ENCODE assay signal across 2 cellular contexts in the genomic region with DNA sequence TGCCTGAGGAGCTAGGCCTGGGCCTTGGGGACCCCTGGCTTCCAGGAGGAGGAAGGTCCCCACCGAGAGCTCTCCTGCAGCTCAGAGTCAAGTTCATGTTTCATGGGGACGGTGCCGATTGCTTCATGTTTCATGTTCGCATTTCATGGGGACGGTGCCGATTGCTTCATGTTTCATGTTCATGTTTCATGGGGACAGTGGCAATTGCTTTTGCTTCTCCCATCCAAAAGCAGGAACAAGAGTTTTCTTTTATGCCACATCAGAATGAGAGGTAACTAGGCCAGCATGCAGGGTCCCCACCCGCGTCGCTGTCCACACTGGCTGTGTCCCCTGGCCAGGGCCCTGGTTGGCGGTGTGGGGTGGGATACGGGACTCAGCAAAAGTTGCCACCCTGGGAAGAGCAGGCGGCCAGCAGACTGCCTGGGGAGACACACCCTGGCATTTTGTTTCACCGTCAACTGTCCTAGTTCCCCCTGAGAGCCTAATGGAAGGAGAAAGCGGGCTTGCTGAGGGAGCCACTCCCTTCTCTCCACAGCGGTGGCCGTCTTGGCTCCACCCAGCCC.
TF ChIP-seq lines count a peak whose summit lies in the region.

No MANE protein-coding gene starts in this region.

TF ChIP-seq in GM23338, 12 proteins besides CTCF, POLR2A, EP300 and RAD21 (continued from another document):
- TF ChIP-seq JUNB (IDR thresholded peaks at IDR 0.05; ENCODE audit: unreplicated experiment): no peak
- TF ChIP-seq POLR2AphosphoS5 (IDR thresholded peaks at IDR 0.05; ENCODE audit: low read depth): no peak
- TF ChIP-seq, protein P1, sequence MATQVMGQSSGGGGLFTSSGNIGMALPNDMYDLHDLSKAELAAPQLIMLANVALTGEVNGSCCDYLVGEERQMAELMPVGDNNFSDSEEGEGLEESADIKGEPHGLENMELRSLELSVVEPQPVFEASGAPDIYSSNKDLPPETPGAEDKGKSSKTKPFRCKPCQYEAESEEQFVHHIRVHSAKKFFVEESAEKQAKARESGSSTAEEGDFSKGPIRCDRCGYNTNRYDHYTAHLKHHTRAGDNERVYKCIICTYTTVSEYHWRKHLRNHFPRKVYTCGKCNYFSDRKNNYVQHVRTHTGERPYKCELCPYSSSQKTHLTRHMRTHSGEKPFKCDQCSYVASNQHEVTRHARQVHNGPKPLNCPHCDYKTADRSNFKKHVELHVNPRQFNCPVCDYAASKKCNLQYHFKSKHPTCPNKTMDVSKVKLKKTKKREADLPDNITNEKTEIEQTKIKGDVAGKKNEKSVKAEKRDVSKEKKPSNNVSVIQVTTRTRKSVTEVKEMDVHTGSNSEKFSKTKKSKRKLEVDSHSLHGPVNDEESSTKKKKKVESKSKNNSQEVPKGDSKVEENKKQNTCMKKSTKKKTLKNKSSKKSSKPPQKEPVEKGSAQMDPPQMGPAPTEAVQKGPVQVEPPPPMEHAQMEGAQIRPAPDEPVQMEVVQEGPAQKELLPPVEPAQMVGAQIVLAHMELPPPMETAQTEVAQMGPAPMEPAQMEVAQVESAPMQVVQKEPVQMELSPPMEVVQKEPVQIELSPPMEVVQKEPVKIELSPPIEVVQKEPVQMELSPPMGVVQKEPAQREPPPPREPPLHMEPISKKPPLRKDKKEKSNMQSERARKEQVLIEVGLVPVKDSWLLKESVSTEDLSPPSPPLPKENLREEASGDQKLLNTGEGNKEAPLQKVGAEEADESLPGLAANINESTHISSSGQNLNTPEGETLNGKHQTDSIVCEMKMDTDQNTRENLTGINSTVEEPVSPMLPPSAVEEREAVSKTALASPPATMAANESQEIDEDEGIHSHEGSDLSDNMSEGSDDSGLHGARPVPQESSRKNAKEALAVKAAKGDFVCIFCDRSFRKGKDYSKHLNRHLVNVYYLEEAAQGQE (IDR thresholded peaks at IDR 0.05; ENCODE audit: unreplicated experiment): no peak
- TF ChIP-seq, protein P2, sequence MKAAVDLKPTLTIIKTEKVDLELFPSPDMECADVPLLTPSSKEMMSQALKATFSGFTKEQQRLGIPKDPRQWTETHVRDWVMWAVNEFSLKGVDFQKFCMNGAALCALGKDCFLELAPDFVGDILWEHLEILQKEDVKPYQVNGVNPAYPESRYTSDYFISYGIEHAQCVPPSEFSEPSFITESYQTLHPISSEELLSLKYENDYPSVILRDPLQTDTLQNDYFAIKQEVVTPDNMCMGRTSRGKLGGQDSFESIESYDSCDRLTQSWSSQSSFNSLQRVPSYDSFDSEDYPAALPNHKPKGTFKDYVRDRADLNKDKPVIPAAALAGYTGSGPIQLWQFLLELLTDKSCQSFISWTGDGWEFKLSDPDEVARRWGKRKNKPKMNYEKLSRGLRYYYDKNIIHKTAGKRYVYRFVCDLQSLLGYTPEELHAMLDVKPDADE (IDR thresholded peaks at IDR 0.05): no peak

TF ChIP-seq in HepG2, 621 proteins besides CTCF, POLR2A, EP300 and RAD21 (continued from another document and continues in another):
- TF ChIP-seq, protein P3, sequence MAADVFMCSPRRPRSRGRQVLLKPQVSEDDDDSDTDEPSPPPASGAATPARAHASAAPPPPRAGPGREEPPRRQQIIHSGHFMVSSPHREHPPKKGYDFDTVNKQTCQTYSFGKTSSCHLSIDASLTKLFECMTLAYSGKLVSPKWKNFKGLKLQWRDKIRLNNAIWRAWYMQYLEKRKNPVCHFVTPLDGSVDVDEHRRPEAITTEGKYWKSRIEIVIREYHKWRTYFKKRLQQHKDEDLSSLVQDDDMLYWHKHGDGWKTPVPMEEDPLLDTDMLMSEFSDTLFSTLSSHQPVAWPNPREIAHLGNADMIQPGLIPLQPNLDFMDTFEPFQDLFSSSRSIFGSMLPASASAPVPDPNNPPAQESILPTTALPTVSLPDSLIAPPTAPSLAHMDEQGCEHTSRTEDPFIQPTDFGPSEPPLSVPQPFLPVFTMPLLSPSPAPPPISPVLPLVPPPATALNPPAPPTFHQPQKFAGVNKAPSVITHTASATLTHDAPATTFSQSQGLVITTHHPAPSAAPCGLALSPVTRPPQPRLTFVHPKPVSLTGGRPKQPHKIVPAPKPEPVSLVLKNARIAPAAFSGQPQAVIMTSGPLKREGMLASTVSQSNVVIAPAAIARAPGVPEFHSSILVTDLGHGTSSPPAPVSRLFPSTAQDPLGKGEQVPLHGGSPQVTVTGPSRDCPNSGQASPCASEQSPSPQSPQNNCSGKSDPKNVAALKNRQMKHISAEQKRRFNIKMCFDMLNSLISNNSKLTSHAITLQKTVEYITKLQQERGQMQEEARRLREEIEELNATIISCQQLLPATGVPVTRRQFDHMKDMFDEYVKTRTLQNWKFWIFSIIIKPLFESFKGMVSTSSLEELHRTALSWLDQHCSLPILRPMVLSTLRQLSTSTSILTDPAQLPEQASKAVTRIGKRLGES (CRISPR knock-in tag; IDR thresholded peaks at IDR 0.05; ENCODE audit: borderline replicate concordance): no peak
- TF ChIP-seq SKI (IDR thresholded peaks at IDR 0.05; ENCODE audit: partially characterized antibody): peak; percentile 74
- TF ChIP-seq ZNF350 (CRISPR knock-in tag; IDR thresholded peaks at IDR 0.05; ENCODE audit: borderline replicate concordance, low read depth): no peak
- TF ChIP-seq HIVEP1 (CRISPR knock-in tag; IDR thresholded peaks at IDR 0.05): no peak
- TF ChIP-seq NFKBIZ (CRISPR knock-in tag; IDR thresholded peaks at IDR 0.05): no peak
- TF ChIP-seq ZMYM4 (CRISPR knock-in tag; IDR thresholded peaks at IDR 0.05): no peak
- 0 out of 2 replicates have a peak, but pooled peaks have one; percentile 18 for TF ChIP-seq TAF1 (CRISPR knock-in tag; IDR thresholded peaks at IDR 0.05)
- no peak for TF ChIP-seq SIN3B (IDR thresholded peaks at IDR 0.05; ENCODE audit: low read length)
- TF ChIP-seq, protein P4, sequence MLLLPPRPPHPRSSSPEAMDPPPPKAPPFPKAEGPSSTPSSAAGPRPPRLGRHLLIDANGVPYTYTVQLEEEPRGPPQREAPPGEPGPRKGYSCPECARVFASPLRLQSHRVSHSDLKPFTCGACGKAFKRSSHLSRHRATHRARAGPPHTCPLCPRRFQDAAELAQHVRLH (CRISPR knock-in tag; IDR thresholded peaks at IDR 0.05; ENCODE audit: borderline replicate concordance, low read depth): 0 out of 2 replicates have a peak, but pooled peaks have one; percentile 2
- TF ChIP-seq, protein P5, sequence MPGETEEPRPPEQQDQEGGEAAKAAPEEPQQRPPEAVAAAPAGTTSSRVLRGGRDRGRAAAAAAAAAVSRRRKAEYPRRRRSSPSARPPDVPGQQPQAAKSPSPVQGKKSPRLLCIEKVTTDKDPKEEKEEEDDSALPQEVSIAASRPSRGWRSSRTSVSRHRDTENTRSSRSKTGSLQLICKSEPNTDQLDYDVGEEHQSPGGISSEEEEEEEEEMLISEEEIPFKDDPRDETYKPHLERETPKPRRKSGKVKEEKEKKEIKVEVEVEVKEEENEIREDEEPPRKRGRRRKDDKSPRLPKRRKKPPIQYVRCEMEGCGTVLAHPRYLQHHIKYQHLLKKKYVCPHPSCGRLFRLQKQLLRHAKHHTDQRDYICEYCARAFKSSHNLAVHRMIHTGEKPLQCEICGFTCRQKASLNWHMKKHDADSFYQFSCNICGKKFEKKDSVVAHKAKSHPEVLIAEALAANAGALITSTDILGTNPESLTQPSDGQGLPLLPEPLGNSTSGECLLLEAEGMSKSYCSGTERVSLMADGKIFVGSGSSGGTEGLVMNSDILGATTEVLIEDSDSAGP (CRISPR knock-in tag; IDR thresholded peaks at IDR 0.05; ENCODE audit: borderline replicate concordance): 0 out of 2 replicates have a peak, but pooled peaks have one; percentile 19
- TF ChIP-seq CC2D1A (CRISPR knock-in tag; IDR thresholded peaks at IDR 0.05): no peak
- TF ChIP-seq ZNF720 (CRISPR knock-in tag; IDR thresholded peaks at IDR 0.05): no peak
- TF ChIP-seq SYNCRIP (IDR thresholded peaks at IDR 0.05; ENCODE audit: insufficient read depth, low read depth, low read length): no peak
- TF ChIP-seq MIER3 (CRISPR knock-in tag; IDR thresholded peaks at IDR 0.05; ENCODE audit: borderline replicate concordance): 0 out of 2 replicates have a peak, but pooled peaks have one; percentile 5
- TF ChIP-seq SOX5 (CRISPR knock-in tag; IDR thresholded peaks at IDR 0.05; ENCODE audit: borderline replicate concordance): no peak
- TF ChIP-seq, protein P6, sequence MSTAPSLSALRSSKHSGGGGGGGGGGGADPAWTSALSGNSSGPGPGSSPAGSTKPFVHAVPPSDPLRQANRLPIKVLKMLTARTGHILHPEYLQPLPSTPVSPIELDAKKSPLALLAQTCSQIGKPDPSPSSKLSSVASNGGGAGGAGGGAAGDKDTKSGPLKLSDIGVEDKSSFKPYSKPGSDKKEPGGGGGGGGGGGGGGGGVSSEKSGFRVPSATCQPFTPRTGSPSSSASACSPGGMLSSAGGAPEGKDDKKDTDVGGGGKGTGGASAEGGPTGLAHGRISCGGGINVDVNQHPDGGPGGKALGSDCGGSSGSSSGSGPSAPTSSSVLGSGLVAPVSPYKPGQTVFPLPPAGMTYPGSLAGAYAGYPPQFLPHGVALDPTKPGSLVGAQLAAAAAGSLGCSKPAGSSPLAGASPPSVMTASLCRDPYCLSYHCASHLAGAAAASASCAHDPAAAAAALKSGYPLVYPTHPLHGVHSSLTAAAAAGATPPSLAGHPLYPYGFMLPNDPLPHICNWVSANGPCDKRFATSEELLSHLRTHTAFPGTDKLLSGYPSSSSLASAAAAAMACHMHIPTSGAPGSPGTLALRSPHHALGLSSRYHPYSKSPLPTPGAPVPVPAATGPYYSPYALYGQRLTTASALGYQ (CRISPR knock-in tag; IDR thresholded peaks at IDR 0.05): peak; percentile 15; the same call in 1 of the 2 replicates
- peak; percentile 41 for TF ChIP-seq SRSF1 (optimal IDR thresholded peaks at IDR 0.05; ENCODE audit: low read depth, low read length)
- TF ChIP-seq, protein P7, sequence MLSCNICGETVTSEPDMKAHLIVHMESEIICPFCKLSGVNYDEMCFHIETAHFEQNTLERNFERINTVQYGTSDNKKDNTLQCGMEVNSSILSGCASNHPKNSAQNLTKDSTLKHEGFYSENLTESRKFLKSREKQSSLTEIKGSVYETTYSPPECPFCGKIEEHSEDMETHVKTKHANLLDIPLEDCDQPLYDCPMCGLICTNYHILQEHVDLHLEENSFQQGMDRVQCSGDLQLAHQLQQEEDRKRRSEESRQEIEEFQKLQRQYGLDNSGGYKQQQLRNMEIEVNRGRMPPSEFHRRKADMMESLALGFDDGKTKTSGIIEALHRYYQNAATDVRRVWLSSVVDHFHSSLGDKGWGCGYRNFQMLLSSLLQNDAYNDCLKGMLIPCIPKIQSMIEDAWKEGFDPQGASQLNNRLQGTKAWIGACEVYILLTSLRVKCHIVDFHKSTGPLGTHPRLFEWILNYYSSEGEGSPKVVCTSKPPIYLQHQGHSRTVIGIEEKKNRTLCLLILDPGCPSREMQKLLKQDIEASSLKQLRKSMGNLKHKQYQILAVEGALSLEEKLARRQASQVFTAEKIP (CRISPR knock-in tag; IDR thresholded peaks at IDR 0.05; ENCODE audit: borderline replicate concordance): no peak
- TF ChIP-seq SPEN (CRISPR knock-in tag; IDR thresholded peaks at IDR 0.05; ENCODE audit: low read depth): 0 out of 2 replicates have a peak, but pooled peaks have one; percentile 31
- no peak for TF ChIP-seq ZEB1 (IDR thresholded peaks at IDR 0.05; ENCODE audit: insufficient replicate concordance, low read depth)
- no peak for TF ChIP-seq POLR2AphosphoS5 (IDR thresholded peaks at IDR 0.05; ENCODE audit: low read depth, low read length)
- TF ChIP-seq ZNF441 (CRISPR knock-in tag; IDR thresholded peaks at IDR 0.05; ENCODE audit: borderline replicate concordance): no peak
- TF ChIP-seq GABPA (IDR thresholded peaks at IDR 0.05; ENCODE audit: low read depth, low read length): no peak
- TF ChIP-seq GABPA (CRISPR knock-in tag; IDR thresholded peaks at IDR 0.05; ENCODE audit: low read depth): no peak
- no peak for TF ChIP-seq XBP1 (CRISPR knock-in tag; IDR thresholded peaks at IDR 0.05)
- TF ChIP-seq ZC3H13 (CRISPR knock-in tag; IDR thresholded peaks at IDR 0.05): no peak
- 0 out of 2 replicates have a peak, but pooled peaks have one; percentile 7 for TF ChIP-seq FLYWCH1 (CRISPR knock-in tag; IDR thresholded peaks at IDR 0.05)
- TF ChIP-seq ZFP36L2 (CRISPR knock-in tag; IDR thresholded peaks at IDR 0.05): no peak
- TF ChIP-seq PRPF4 (IDR thresholded peaks at IDR 0.05; ENCODE audit: low read depth, low read length, poor library complexity, severe bottlenecking): no peak
- TF ChIP-seq MEF2D (CRISPR knock-in tag; IDR thresholded peaks at IDR 0.05): 0 out of 2 replicates have a peak, but pooled peaks have one; percentile 22
- TF ChIP-seq ZNF12 (CRISPR knock-in tag; IDR thresholded peaks at IDR 0.05): no peak
- TF ChIP-seq CEBPG (CRISPR knock-in tag; IDR thresholded peaks at IDR 0.05): peak; percentile 68
- TF ChIP-seq ZNF180 (CRISPR knock-in tag; IDR thresholded peaks at IDR 0.05; ENCODE audit: borderline replicate concordance, low read depth): no peak
- no peak for TF ChIP-seq CHD2 (IDR thresholded peaks at IDR 0.05; ENCODE audit: low read depth, low read length)
- TF ChIP-seq SALL2 (CRISPR knock-in tag; IDR thresholded peaks at IDR 0.05): 0 out of 2 replicates have a peak, but pooled peaks have one; percentile 18
- TF ChIP-seq, protein P8, sequence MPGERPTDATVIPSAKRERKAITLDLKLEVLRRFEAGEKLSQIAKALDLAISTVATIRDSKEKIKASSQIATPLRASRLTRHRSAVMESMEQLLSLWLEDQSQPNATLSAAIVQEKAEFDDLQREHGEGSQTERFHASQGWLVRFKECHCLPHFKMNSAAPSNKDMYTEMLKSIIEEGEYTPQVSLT (CRISPR knock-in tag; IDR thresholded peaks at IDR 0.05; ENCODE audit: borderline replicate concordance, low read depth): no peak
- TF ChIP-seq CBFB (CRISPR knock-in tag; IDR thresholded peaks at IDR 0.05): no peak
- no peak for TF ChIP-seq ZNF546 (CRISPR knock-in tag; conservative IDR thresholded peaks at IDR 0.05)
- TF ChIP-seq, protein P9, sequence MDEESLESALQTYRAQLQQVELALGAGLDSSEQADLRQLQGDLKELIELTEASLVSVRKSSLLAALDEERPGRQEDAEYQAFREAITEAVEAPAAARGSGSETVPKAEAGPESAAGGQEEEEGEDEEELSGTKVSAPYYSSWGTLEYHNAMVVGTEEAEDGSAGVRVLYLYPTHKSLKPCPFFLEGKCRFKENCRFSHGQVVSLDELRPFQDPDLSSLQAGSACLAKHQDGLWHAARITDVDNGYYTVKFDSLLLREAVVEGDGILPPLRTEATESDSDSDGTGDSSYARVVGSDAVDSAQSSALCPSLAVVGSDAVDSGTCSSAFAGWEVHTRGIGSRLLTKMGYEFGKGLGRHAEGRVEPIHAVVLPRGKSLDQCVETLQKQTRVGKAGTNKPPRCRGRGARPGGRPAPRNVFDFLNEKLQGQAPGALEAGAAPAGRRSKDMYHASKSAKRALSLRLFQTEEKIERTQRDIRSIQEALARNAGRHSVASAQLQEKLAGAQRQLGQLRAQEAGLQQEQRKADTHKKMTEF (CRISPR knock-in tag; IDR thresholded peaks at IDR 0.05): no peak
- TF ChIP-seq HOXA5 (CRISPR knock-in tag; IDR thresholded peaks at IDR 0.05): 0 out of 2 replicates have a peak, but pooled peaks have one; percentile 21
- TF ChIP-seq ZFP90 (CRISPR knock-in tag; IDR thresholded peaks at IDR 0.05; ENCODE audit: borderline replicate concordance): no peak
- peak; percentile 54 for TF ChIP-seq RBM39 (IDR thresholded peaks at IDR 0.05; ENCODE audit: low read depth, low read length, poor library complexity, severe bottlenecking)
- TF ChIP-seq, protein P10, sequence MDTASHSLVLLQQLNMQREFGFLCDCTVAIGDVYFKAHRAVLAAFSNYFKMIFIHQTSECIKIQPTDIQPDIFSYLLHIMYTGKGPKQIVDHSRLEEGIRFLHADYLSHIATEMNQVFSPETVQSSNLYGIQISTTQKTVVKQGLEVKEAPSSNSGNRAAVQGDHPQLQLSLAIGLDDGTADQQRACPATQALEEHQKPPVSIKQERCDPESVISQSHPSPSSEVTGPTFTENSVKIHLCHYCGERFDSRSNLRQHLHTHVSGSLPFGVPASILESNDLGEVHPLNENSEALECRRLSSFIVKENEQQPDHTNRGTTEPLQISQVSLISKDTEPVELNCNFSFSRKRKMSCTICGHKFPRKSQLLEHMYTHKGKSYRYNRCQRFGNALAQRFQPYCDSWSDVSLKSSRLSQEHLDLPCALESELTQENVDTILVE (CRISPR knock-in tag; IDR thresholded peaks at IDR 0.05): peak; percentile 11; the same call in 1 of the 2 replicates
- no peak for TF ChIP-seq ZNF329 (CRISPR knock-in tag; IDR thresholded peaks at IDR 0.05; ENCODE audit: low read depth)
